ENCODE assay signal across 30 cellular contexts in the genomic region with DNA sequence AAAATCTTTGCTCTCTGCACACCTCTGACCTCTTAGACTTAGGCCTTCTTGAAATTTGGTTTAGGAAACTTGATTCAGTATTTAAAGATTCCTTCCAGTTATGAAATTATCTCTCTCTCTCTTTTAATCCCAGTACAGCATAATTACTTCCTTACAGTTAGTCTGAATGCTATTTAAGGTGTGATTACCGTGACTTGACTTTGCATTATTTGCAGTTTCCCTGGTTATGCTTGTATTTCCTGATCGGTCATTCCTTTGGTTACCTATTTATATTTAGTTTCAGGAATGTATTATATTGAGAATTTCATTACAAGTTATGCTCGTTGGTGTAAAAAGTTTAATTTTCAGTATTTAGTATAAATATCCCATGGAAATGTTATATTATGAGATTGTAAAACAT.
"Had no signal": no experiment of that assay in that cellular context is flagged by ENCODE, and none has a peak within 500 bp of the region (broad histone marks: within the 10 kb centered on the region; RNA-seq: fewer than 3 reads in every experiment).

No MANE protein-coding gene starts in this region.

- H3K27me3 ChIP-seq: adrenal gland, breast epithelium, cardiac muscle cell, dorsolateral prefrontal cortex had no signal

- H3K27ac ChIP-seq: adrenal gland, breast epithelium, cardiac muscle cell, coronary artery, dorsolateral prefrontal cortex, WERI-Rb-1 had no signal

- FAIRE-seq: frontal cortex had no signal

- H3K4me3 ChIP-seq: adrenal gland, breast epithelium, cardiac muscle cell, coronary artery, dorsolateral prefrontal cortex had no signal

- H3K36me3 ChIP-seq: adrenal gland, breast epithelium, cardiac muscle cell, WERI-Rb-1 had no signal

- DNase-seq: activated B cell treated with CpG ODN at 0.5 μM for 24 hours; activated CD4-positive, alpha-beta T cell treated with anti-CD3 and anti-CD28 coated beads for 4 hours; activated CD4-positive, alpha-beta T cell treated with anti-CD3 and anti-CD28 coated beads, Interleukin-2, amount 10 ng/mL, durations not matched to agents 7 days and 5 days; activated CD4-positive, alpha-beta T cell treated with anti-CD3 and anti-CD28 coated beads, Interleukin-2, amount 50 U/mL, for 48 hours; activated CD4-positive, CD25-positive, alpha-beta regulatory T cell treated with anti-CD3 and anti-CD28 coated beads, Interleukin-2, amount 50 U/mL, for 72 hours; activated CD8-positive, alpha-beta memory T cell treated with anti-CD3 and anti-CD28 coated beads for 24 hours; activated CD8-positive, alpha-beta T cell treated with anti-CD3 and anti-CD28 coated beads for 36 hours; activated effector memory CD4-positive, alpha-beta T cell treated with anti-CD3 and anti-CD28 coated beads, Interleukin-2, amount 50 U/mL, for 16 hours; activated naive CD4-positive, alpha-beta T cell treated with anti-CD3 and anti-CD28 coated beads for 36 hours; activated naive CD8-positive, alpha-beta T cell treated with anti-CD3 and anti-CD28 coated beads for 36 hours; activated naive CD8-positive, alpha-beta T cell treated with anti-CD3 and anti-CD28 coated beads, Interleukin-2, amount 50 U/mL, for 24 hours; activated T-cell treated with anti-CD3 and anti-CD28 coated beads, Interleukin-2, amount 50 U/mL, for 4 hours; adrenal gland; amygdala; aorta; central memory CD4-positive, alpha-beta T cell; cerebellar nuclear complex; dorsolateral prefrontal cortex; effector memory CD4-positive, alpha-beta T cell; endodermal cell; foreskin fibroblast; head of caudate nucleus; T-cell; T-helper 9 cell; WERI-Rb-1 had no signal

- H3K9me3 ChIP-seq: breast epithelium had no signal

- H3K4me1 ChIP-seq: adrenal gland, breast epithelium had no signal

- ATAC-seq: activated CD8-positive, alpha-beta T cell treated with anti-CD3 and anti-CD28 coated beads for 36 hours; activated naive CD8-positive, alpha-beta T cell treated with anti-CD3 and anti-CD28 coated beads, Interleukin-2, amount 50 U/mL, for 24 hours; activated T-cell treated with anti-CD3 and anti-CD28 coated beads, Interleukin-2, amount 50 U/mL, for 4 hours; esophagus mucosa; T-cell had no signal
